In the genomic region with DNA sequence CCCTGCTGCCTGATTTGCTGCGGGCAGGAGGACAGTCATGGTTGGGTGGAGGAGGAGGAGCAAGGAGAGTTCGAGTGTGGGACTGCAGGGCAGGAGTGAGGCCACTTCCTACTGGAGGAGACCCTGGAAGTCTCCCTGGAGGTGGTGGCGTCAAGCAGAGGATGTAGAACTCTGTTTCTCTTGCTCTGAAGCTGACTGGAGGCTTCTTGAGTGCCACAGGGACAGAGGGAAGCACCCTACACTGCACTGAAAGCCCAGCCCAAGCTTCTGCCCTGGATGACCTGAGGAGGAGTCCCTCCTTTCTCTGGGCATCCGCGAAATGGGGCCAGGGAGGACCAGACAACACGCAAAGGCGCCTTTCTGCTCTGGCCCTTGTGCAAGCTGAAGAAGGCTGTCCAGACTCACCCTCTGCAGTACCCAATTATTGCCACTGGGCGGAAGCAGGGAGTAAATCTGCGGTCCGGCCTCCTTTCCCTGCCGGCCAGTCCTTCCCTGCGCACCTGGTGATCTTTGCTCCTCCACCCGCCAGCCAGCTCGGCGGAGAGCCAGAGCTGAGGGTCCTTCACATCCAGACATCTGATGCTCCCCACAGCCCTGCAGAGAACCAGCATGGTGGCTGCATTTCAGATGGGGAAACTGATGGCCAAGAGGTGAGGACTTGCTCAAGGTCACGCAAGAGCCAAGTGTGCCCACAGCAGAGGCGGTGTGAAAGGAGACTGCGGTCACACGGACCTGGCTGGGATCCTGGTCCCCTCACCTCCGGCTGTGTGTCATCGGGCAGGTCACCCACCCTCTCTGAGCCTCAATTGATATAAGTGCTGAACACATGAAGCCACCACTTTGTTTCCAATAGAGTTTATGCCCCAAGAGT, we compare ENCODE assay signal across 8 cellular contexts.
DNase-seq lines count a peak whose midpoint lies in the region; ATAC-seq and TF ChIP-seq lines count a peak whose summit lies in the region.

No MANE protein-coding gene starts in this region.

- H3K27ac ChIP-seq in HL-60 (replicated peaks): no peak overlapping the region
- peak overlapping the region; percentile 77 for H3K27ac ChIP-seq in RWPE1
- H3K27ac ChIP-seq in hepatocyte: no peak overlapping the region
- no peak overlapping the region for H3K27ac ChIP-seq in sigmoid colon

- no peak for TF ChIP-seq EP300 in sigmoid colon (IDR thresholded peaks at IDR 0.05)

- 41% methylated on average over 21 of the region's 21 CpGs for WGBS in hepatocyte (ENCODE audit: low lambda C conversion rate, missing lambda C conversion rate)
- WGBS in sigmoid colon, 2 donors: 23 to 37% methylated on average over 21 of the region's 21 CpGs

- H3K79me2 ChIP-seq in hepatocyte: no peaks in the 10 kb centered on the region

- no peak overlapping the region for H3K4me3 ChIP-seq in HL-60 (replicated peaks; ENCODE audit: insufficient read depth, low read length)
- no peak overlapping the region for H3K4me3 ChIP-seq in hepatocyte
- no peak overlapping the region for H3K4me3 ChIP-seq in sigmoid colon

- no peaks in the 10 kb centered on the region for H3K9me2 ChIP-seq in hepatocyte (replicated peaks; ENCODE audit: insufficient read depth)

- POLR2A ChIA-PET in RWPE1 (lab: Yijun Ruan, JAX; ENCODE audit: low non-redundant PET): no interaction called here

- H4K20me1 ChIP-seq in hepatocyte (ENCODE audit: insufficient read depth, poor library complexity, severe bottlenecking): no peaks in the 10 kb centered on the region

- no peak overlapping the region for H3K4me2 ChIP-seq in hepatocyte

- H3K36me3 ChIP-seq in hepatocyte (replicated peaks; ENCODE audit: insufficient read depth, low read depth): no peaks in the 10 kb centered on the region
- H3K36me3 ChIP-seq in sigmoid colon: no peaks in the 10 kb centered on the region

- no peaks in the 10 kb centered on the region for H3K9me3 ChIP-seq in hepatocyte (ENCODE audit: low read depth)
- H3K9me3 ChIP-seq in sigmoid colon: no peaks in the 10 kb centered on the region

- no peak for ATAC-seq in HG03460 (IDR thresholded peaks at IDR 0.05; ENCODE audit: unreplicated experiment)

- intact Hi-C loops in sigmoid colon (cut with DNase I): no loop called here

- H3K4me1 ChIP-seq in hepatocyte (ENCODE audit: insufficient read depth): no peaks in the 10 kb centered on the region
- no peaks in the 10 kb centered on the region for H3K4me1 ChIP-seq in sigmoid colon

- TF ChIP-seq POLR2A in sigmoid colon (IDR thresholded peaks at IDR 0.05): no peak

- H3K27me3 ChIP-seq in HL-60 (ENCODE audit: insufficient read depth, poor library complexity, severe bottlenecking) (no peaks in the 10 kb centered on the region), hepatocyte (no peaks in the 10 kb centered on the region), sigmoid colon (no peaks in the 10 kb centered on the region)

- H2AFZ ChIP-seq in hepatocyte: no peak overlapping the region

- TF ChIP-seq CTCF in HL-60 (IDR thresholded peaks at IDR 0.05; ENCODE audit: insufficient read depth, low read length) (peak; percentile 70), RWPE1 (conservative IDR thresholded peaks at IDR 0.05; ENCODE audit: low read depth) (peak; percentile 94), hepatocyte (IDR thresholded peaks at IDR 0.05; ENCODE audit: poor library complexity) (peak; percentile 63), sigmoid colon (IDR thresholded peaks at IDR 0.05) (peak; percentile 10 to 85 (median 82))

- DNase-seq in DMS 273 (lab: John Stamatoyannopoulos, UW; ENCODE audit: unreplicated experiment) (peak; percentile 66), DMS 273 treated with DMSO at 0.1 percent for 48 hours (lab: John Stamatoyannopoulos, UW) (no peak), HL-60 (ENCODE audit: low read depth in 1 of 2, low spot score in 1 of 2) (peak; percentile 32 to 58), RWPE1 (ENCODE audit: low spot score) (peak; percentile 66), amygdala (lab: John Stamatoyannopoulos, UW) (peak in 34 of 56 donors; percentile 8 to 67 (median 28)), hepatocyte (ENCODE audit: low spot score) (peak; percentile 84), sigmoid colon (peak; percentile 68)

- CTCF ChIA-PET in RWPE1 (lab: Yijun Ruan, JAX): interaction anchor here (0.5 to 1.3 kb wide), 11 partner anchors 11 to 248 kb away, joined by 3 to 8 read pairs (median 3); no protein-coding TSS in a partner anchor
